In the genomic region with DNA sequence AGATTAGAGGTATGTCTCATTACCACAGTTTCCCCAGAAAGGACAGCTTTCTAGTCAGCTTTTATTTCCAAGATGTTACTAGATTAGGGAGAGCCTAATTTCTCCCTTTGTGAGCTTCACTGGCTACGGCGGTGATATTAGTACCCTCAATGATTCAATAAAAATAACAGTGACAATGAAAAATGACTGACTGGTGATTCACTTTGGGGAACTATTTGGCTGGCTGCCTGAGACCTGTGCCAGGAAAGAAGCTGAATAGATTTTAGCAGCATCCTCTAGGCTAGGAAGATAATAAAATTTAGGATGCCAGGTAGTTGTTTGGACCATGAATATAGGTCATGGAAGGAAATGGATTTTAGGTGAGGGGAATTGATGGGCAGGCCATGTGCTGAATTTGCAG, we compare ENCODE assay signal across 16 cellular contexts.
A peak's percentile ranks its signal among the peaks of the same experiment; 100 is the strongest.
DNase-seq lines count a peak whose midpoint lies in the region; ATAC-seq and TF ChIP-seq lines count a peak whose summit lies in the region.
"Had no signal": no experiment of that assay in that cellular context is flagged by ENCODE, and none has a peak within 500 bp of the region (broad histone marks: within the 10 kb centered on the region; RNA-seq: fewer than 3 reads in every experiment).

No MANE protein-coding gene starts in this region.

- DNase-seq in NCI-H1092 treated with DMSO at 0.1 percent for 48 hours (lab: John Stamatoyannopoulos, UW) (peak; percentile 7), NCI-H1092 (lab: John Stamatoyannopoulos, UW) (no peak), NCI-H460 (ENCODE audit: extremely low read depth, low read depth) (peak; percentile 50), choroid plexus epithelial cell (ENCODE audit: low read depth) (peak; percentile 55), renal cortical epithelial cell (ENCODE audit: low read depth) (peak; percentile 65), COLO668 (lab: John Stamatoyannopoulos, UW; ENCODE audit: unreplicated experiment) (no peak)
- DNase-seq: 8988T; activated CD4-positive, alpha-beta T cell treated with anti-CD3 and anti-CD28 coated beads for 1 hour; central memory CD4-positive, alpha-beta T cell; left lung; SIG-M5; stimulated activated CD4-positive, alpha-beta T cell treated with anti-CD3 and anti-CD28 coated beads, Interleukin-4, amount 100 ng/mL, for 1 hour; stimulated activated naive CD8-positive, alpha-beta T cell treated with anti-CD3 and anti-CD28 coated beads, Interleukin-15, amount 100 ng/mL, for 72 hours had no signal

- H3K4me3 ChIP-seq in choroid plexus epithelial cell (ENCODE audit: low read depth, low read length), result no peak overlapping the region
- H3K4me3 ChIP-seq: gastroesophageal sphincter, left lung had no signal

- TF ChIP-seq CTCF in choroid plexus epithelial cell (conservative IDR thresholded peaks at IDR 0.05; ENCODE audit: low read depth, low read length), result no peak

- ATAC-seq in HG02610 (IDR thresholded peaks at IDR 0.05; ENCODE audit: unreplicated experiment), result no peak
- ATAC-seq in HG02759 (IDR thresholded peaks at IDR 0.05; ENCODE audit: unreplicated experiment), result no peak
- ATAC-seq: gastroesophageal sphincter; left lung; stimulated activated naive CD8-positive, alpha-beta T cell treated with anti-CD3 and anti-CD28 coated beads, Interleukin-15, amount 100 ng/mL, for 72 hours had no signal

Comparison
In these comparisons a context has a peak if more than half of its experiments do, and no peak if none do; other contexts are left out.
1. DNase-seq: peak in NCI-H1092 treated with DMSO at 0.1 percent for 48 hours (single experiment), NCI-H460 (single experiment), choroid plexus epithelial cell (single experiment) and renal cortical epithelial cell (single experiment); none in NCI-H1092 (single experiment) and COLO668 (single experiment).